Comparison of ENCODE assay signal across 10 cellular contexts in the genomic region with DNA sequence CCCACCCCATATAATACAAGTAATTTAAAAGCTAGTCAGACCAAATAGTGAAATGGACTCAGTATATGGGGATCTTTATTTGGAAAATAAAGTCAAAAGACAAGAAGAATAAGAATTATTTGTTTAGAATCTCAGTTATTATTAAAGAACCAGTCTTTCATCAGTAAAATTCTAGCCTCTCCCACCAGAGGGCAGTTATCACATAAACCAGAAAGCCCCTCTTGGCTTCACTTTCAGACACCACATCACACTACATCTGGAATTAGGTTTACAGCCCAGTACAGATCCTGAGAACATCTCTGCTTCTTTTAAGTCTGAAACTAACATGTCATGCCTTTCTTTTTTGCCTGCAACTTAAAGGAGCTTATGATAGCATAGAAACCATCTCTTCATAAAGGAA. TPM values are rescaled to one million over a fixed set of nuclear protein-coding genes. Genes with fewer than 3 reads are reported as not detected.
DNase-seq lines count a peak whose midpoint lies in the region; ATAC-seq and TF ChIP-seq lines count a peak whose summit lies in the region.
"Had no signal": no experiment of that assay in that cellular context is flagged by ENCODE, and none has a peak within 500 bp of the region (broad histone marks: within the 10 kb centered on the region; RNA-seq: fewer than 3 reads in every experiment).

No MANE protein-coding gene starts in this region.

- H3K36me3 ChIP-seq in GM06990 (ENCODE audit: control insufficient read depth, insufficient read depth, low read length) (no peaks in the 10 kb centered on the region), suprapubic skin (no peaks in the 10 kb centered on the region)
- H3K36me3 ChIP-seq: neutrophil had no signal

- H3K36me3 Mint-ChIP-seq in activated naive CD4-positive, alpha-beta T cell treated with anti-CD3 and anti-CD28 coated beads, Interleukin-2, amount 50 U/mL, for 72 hours = no peaks in the 10 kb centered on the region

- TF ChIP-seq POLR2A in suprapubic skin (IDR thresholded peaks at IDR 0.05) = no peak

- DNase-seq in GM06990 (ENCODE audit: extremely low read depth, insufficient read length) = peak; percentile 2
- DNase-seq in HS-5 (ENCODE audit: low read depth) = peak; percentile 28
- DNase-seq in astrocyte of the hippocampus (ENCODE audit: low read depth, low spot score) = peak; percentile 59
- peak; percentile 12 for DNase-seq in midbrain (lab: John Stamatoyannopoulos, UW)
- no peak for DNase-seq in suprapubic skin (ENCODE audit: low spot score in 2 of 2)
- no peak for DNase-seq in activated gamma-delta T cell treated with Interleukin-2 at 50 U/mL for 16 hours
- no peak for DNase-seq in activated naive CD4-positive, alpha-beta T cell treated with anti-CD3 and anti-CD28 coated beads, Interleukin-2, amount 50 U/mL, for 72 hours (ENCODE audit: low spot score in 2 of 2)

- no peak for TF ChIP-seq EP300 in suprapubic skin (IDR thresholded peaks at IDR 0.05)

- H3K27me3 ChIP-seq in GM06990 (replicated peaks; ENCODE audit: control insufficient read depth, insufficient read depth, low read length) = no peaks in the 10 kb centered on the region; the same call in 1 of the 2 replicates
- no peaks in the 10 kb centered on the region for H3K27me3 ChIP-seq in suprapubic skin
- H3K27me3 ChIP-seq: neutrophil had no signal

- H3K27ac ChIP-seq in suprapubic skin = no peak overlapping the region
- H3K27ac ChIP-seq: neutrophil had no signal

- TF ChIP-seq CTCF in GM06990 (IDR thresholded peaks at IDR 0.05; ENCODE audit: insufficient read depth, low read length, poor library complexity, severe bottlenecking) (peak; percentile 55), suprapubic skin (IDR thresholded peaks at IDR 0.05) (peak in 1 of 2 donors; percentile 6)

- peaks cover 11% of the 10 kb centered on the region for H3K4me1 ChIP-seq in suprapubic skin

- H3K4me3 ChIP-seq in GM06990 (replicated peaks; ENCODE audit: low read depth, low read length) (no peak overlapping the region), suprapubic skin (no peak overlapping the region)

- H3K27ac Mint-ChIP-seq in activated naive CD4-positive, alpha-beta T cell treated with anti-CD3 and anti-CD28 coated beads, Interleukin-2, amount 50 U/mL, for 72 hours = no peak overlapping the region
- H3K27ac Mint-ChIP-seq: T-helper 1 cell treated with Interleukin-12 subunit alpha and Interleukin-12 subunit beta and Interleukin-4 antibody, amounts not matched to agents 30 μg/mL and 1 μg/mL, for 36 hours had no signal

- H3K9me3 Mint-ChIP-seq in activated naive CD4-positive, alpha-beta T cell treated with anti-CD3 and anti-CD28 coated beads, Interleukin-2, amount 50 U/mL, for 72 hours = no peaks in the 10 kb centered on the region
- H3K9me3 Mint-ChIP-seq: T-helper 1 cell treated with Interleukin-12 subunit alpha and Interleukin-12 subunit beta and Interleukin-4 antibody, amounts not matched to agents 30 μg/mL and 1 μg/mL, for 36 hours had no signal

- no peak for ATAC-seq in GM18861 (IDR thresholded peaks at IDR 0.05; ENCODE audit: unreplicated experiment)
- ATAC-seq in activated naive CD4-positive, alpha-beta T cell treated with anti-CD3 and anti-CD28 coated beads, Interleukin-2, amount 50 U/mL, for 72 hours = no peak

- no peaks in the 10 kb centered on the region for H3K9me3 ChIP-seq in suprapubic skin
- H3K9me3 ChIP-seq: neutrophil had no signal

RNA-seq across cellular contexts. Expression of gene HSPB3, which starts 12.2 kb away (rescaled TPM):
- 1 to 10 TPM in 2 of 4 donors, not detected in 2; 1.1 to 2.0 TPM for total RNA-seq in suprapubic skin
- not detected for total RNA-seq in activated naive CD4-positive, alpha-beta T cell treated with anti-CD3 and anti-CD28 coated beads, Interleukin-2, amount 50 U/mL, for 72 hours

Comparison
In these comparisons a context has a peak if more than half of its experiments do, and no peak if none do; other contexts are left out.
1. DNase-seq: peak in GM06990 (single experiment), HS-5 (single experiment), astrocyte of the hippocampus (single experiment) and midbrain (single experiment); none in suprapubic skin (0 of 2), activated gamma-delta T cell treated with Interleukin-2 at 50 U/mL for 16 hours (single experiment) and activated naive CD4-positive, alpha-beta T cell treated with anti-CD3 and anti-CD28 coated beads, Interleukin-2, amount 50 U/mL, for 72 hours (0 of 2).